ENCODE assay signal across 23 cellular contexts in genomic region chr9:95820076-95820475, GRCh38. TPM values are rescaled to one million over a fixed set of nuclear protein-coding genes. Genes with fewer than 3 reads are reported as not detected.
DNase-seq lines count a peak whose midpoint lies in the region; ATAC-seq and TF ChIP-seq lines count a peak whose summit lies in the region.
"Had no signal": no experiment of that assay in that cellular context is flagged by ENCODE, and none has a peak within 500 bp of the region (broad histone marks: within the 10 kb centered on the region; RNA-seq: fewer than 3 reads in every experiment).

No MANE protein-coding gene starts in this region.

- 0 out of 2 replicates have a peak overlapping the region, but pooled peaks have one; percentile 27 for H2AK5ac ChIP-seq in IMR-90 (ENCODE audit: low read depth, low read length)

- no peak overlapping the region for H2BK120ac ChIP-seq in IMR-90 (ENCODE audit: low read depth, low read length)

- POLR2A ChIA-PET in IMR-90 (lab: Charles Lee; ENCODE audit: unreplicated experiment), result no interaction called here

- H3K18ac ChIP-seq in IMR-90 (ENCODE audit: low read depth, low read length), result no peak overlapping the region

- H2BK15ac ChIP-seq in IMR-90 (ENCODE audit: low read depth, low read length), result no peak overlapping the region; the same call in 2 of the 3 replicates

- no peaks in the 10 kb centered on the region for H3K36me3 ChIP-seq in IMR-90 (ENCODE audit: control insufficient read depth, insufficient read depth, low read length)
- no peaks in the 10 kb centered on the region for H3K36me3 ChIP-seq in left lung
- no peaks in the 10 kb centered on the region for H3K36me3 ChIP-seq in endodermal cell (ENCODE audit: control insufficient read depth, insufficient read depth, low read length)
- H3K36me3 ChIP-seq: MG63, Peyer's patch, SJSA1 had no signal

- no peak overlapping the region for H2AK9ac ChIP-seq in IMR-90 (replicated peaks; ENCODE audit: low read depth, low read length, poor library complexity)

- no TSS peak for BruUV-seq in IMR-90 (replicated peaks; lab: Mats Ljungman, UMichigan)

- no peak overlapping the region for H2BK5ac ChIP-seq in IMR-90 (ENCODE audit: low read depth, low read length, poor library complexity, severe bottlenecking)

- H3K27ac Mint-ChIP-seq in endodermal cell, result no peak overlapping the region
- H3K27ac Mint-ChIP-seq: CD8-positive, alpha-beta memory T cell had no signal

- peaks cover 30% of the 10 kb centered on the region for H3K27me3 Mint-ChIP-seq in endodermal cell (ENCODE audit: insufficient read depth)

- H3K9me3 Mint-ChIP-seq in endodermal cell, result no peaks in the 10 kb centered on the region
- H3K9me3 Mint-ChIP-seq: CD8-positive, alpha-beta memory T cell had no signal

- dilution Hi-C loops in IMR-90 (cut with HindIII; ENCODE audit: low sequenced_read_pairs, unreplicated experiment), result no loop called here

- no peak for TF ChIP-seq RAD21 in IMR-90 (IDR thresholded peaks at IDR 0.05; ENCODE audit: low read length)

- H3K4me1 ChIP-seq in IMR-90 (ENCODE audit: control insufficient read depth, insufficient read depth, low read length), result peaks cover 16% of the 10 kb centered on the region
- H3K4me1 ChIP-seq in left lung, result no peaks in the 10 kb centered on the region
- H3K4me1 ChIP-seq in endodermal cell (ENCODE audit: control insufficient read depth, insufficient read depth, low read length), result peaks cover 10% of the 10 kb centered on the region
- H3K4me1 ChIP-seq: Peyer's patch had no signal

- DNase-seq in AG20443 (ENCODE audit: low spot score) (peak; percentile 66), IMR-90 (no peak), fibroblast of peridontal ligament (ENCODE audit: extremely low read depth) (peak; percentile 49), NCI-H82 treated with DMSO at 0.1 percent for 48 hours (lab: John Stamatoyannopoulos, UW; ENCODE audit: unreplicated experiment) (no peak), left lung (no peak), endodermal cell (no peak), SKM-1 (lab: John Stamatoyannopoulos, UW; ENCODE audit: unreplicated experiment) (no peak)
- DNase-seq: AML-193; Calu3; CD8-positive, alpha-beta memory T cell; GDM1; MG63; NCI-H1417; NCI-H1694 treated with DMSO at 0.1 percent for 48 hours; NCI-H2081 treated with DMSO at 0.1 percent for 48 hours; NCI-H2171 treated with DMSO at 0.1 percent for 48 hours; NCI-H524 treated with DMSO at 0.1 percent for 48 hours; NCI-H82; Peyer's patch had no signal

- H3K27ac ChIP-seq in IMR-90 (ENCODE audit: insufficient read depth, low read length) (no peak overlapping the region), left lung (no peak overlapping the region), endodermal cell (ENCODE audit: low read depth, low read length) (no peak overlapping the region)
- H3K27ac ChIP-seq: A549, C4-2B, Peyer's patch, SJSA1 had no signal

- no peak overlapping the region for H4K91ac ChIP-seq in IMR-90 (ENCODE audit: insufficient read depth, low read depth, low read length)

- no peak overlapping the region for H2BK20ac ChIP-seq in IMR-90 (ENCODE audit: low read depth, low read length)

- H3K4ac ChIP-seq in IMR-90 (ENCODE audit: low read depth, low read length), result no peak overlapping the region

- H3K36me3 Mint-ChIP-seq in endodermal cell (ENCODE audit: low read depth), result no peaks in the 10 kb centered on the region

- no peak overlapping the region for H3K14ac ChIP-seq in IMR-90 (replicated peaks; ENCODE audit: low read depth, low read length)

- ATAC-seq in IMR-90 (ENCODE audit: low read depth), result no peak
- ATAC-seq in left lung, result no peak
- ATAC-seq: A549, K562 had no signal

- H3K79me1 ChIP-seq in IMR-90 (ENCODE audit: low read depth in 1 of 2, low read length in 2 of 2), result no peaks in the 10 kb centered on the region

- H2AFZ ChIP-seq in IMR-90 (replicated peaks; ENCODE audit: low read length, poor library complexity), result no peak overlapping the region

- no peak overlapping the region for H3K56ac ChIP-seq in IMR-90 (ENCODE audit: extremely low read depth, insufficient read depth, low read length)

- no peak for TF ChIP-seq POLR2A in IMR-90 (IDR thresholded peaks at IDR 0.05; ENCODE audit: low read depth, low read length)

- CTCF ChIA-PET in IMR-90 (lab: Yijun Ruan, JAX), result no interaction called here

- H3K9me1 ChIP-seq in IMR-90 (ENCODE audit: insufficient read depth, low read length), result peaks cover 8% of the 10 kb centered on the region; the same call in 1 of the 2 replicates

- no peak overlapping the region for H3K4me2 ChIP-seq in IMR-90 (ENCODE audit: low read depth, low read length)
- H3K4me2 ChIP-seq: A549 had no signal

- no peaks in the 10 kb centered on the region for H3K9me3 ChIP-seq in IMR-90 (ENCODE audit: control insufficient read depth, insufficient read depth, low read length)
- no peaks in the 10 kb centered on the region for H3K9me3 ChIP-seq in left lung
- no peaks in the 10 kb centered on the region for H3K9me3 ChIP-seq in endodermal cell (ENCODE audit: control insufficient read depth, low read length)
- H3K9me3 ChIP-seq: A549, MG63, Peyer's patch, SJSA1 had no signal

- intact Hi-C loops in IMR-90 (cut with micrococcal nuclease), result no loop called here
- intact Hi-C loops in left lung (cut with DNase I), result no loop called here

- no CpG with 5 or more reads among the region's 8 CpGs for WGBS in IMR-90 (ENCODE audit: extremely low coverage in 2 of 2, insufficient read length in 1 of 2), 2 experiments
- whole genome bisulfite sequencing in endodermal cell (ENCODE audit: insufficient coverage in 1 of 2, insufficient read length in 1 of 2), 2 experiments, result 94 to 100% methylated on average over 3 to 7 of the region's 8 CpGs

- no peak for TF ChIP-seq CTCF in IMR-90 (conservative IDR thresholded peaks at IDR 0.05; ENCODE audit: low read depth, low read length)
- TF ChIP-seq CTCF in left lung (IDR thresholded peaks at IDR 0.05), result no peak
- TF ChIP-seq CTCF in endodermal cell (conservative IDR thresholded peaks at IDR 0.05), result no peak

- H3K4me3 ChIP-seq in IMR-90 (ENCODE audit: insufficient read depth, low read depth, low read length) (no peak overlapping the region), left lung (no peak overlapping the region), endodermal cell (ENCODE audit: low read length) (no peak overlapping the region)
- H3K4me3 ChIP-seq: A549, K562, MG63, Peyer's patch, SJSA1 had no signal

- H3K9ac ChIP-seq in IMR-90 (ENCODE audit: low read depth, low read length) (no peak overlapping the region), endodermal cell (ENCODE audit: extremely low read depth, low read length, poor library complexity, severe bottlenecking) (no peak overlapping the region)

- H4K20me1 ChIP-seq in IMR-90 (ENCODE audit: insufficient read depth, low read length), result peaks cover 7% of the 10 kb centered on the region; the same call in 1 of the 2 replicates

- H4K5ac ChIP-seq in IMR-90 (ENCODE audit: low read depth, low read length), result no peak overlapping the region

- H3K23ac ChIP-seq in IMR-90 (ENCODE audit: low read depth, low read length), result no peak overlapping the region

- H4K8ac ChIP-seq in IMR-90 (ENCODE audit: low read depth in 2 of 2, low read length in 2 of 2), result no peak overlapping the region

- no peak overlapping the region for H3K4me3 Mint-ChIP-seq in endodermal cell
- H3K4me3 Mint-ChIP-seq: CD8-positive, alpha-beta memory T cell had no signal

- in situ Hi-C loops in IMR-90 (cut with MboI; ENCODE audit: low sequenced_read_pairs), result no loop called here

- H3K27me3 ChIP-seq in IMR-90 (ENCODE audit: control insufficient read depth, insufficient read depth, low read length), result peaks cover 3% of the 10 kb centered on the region; the same call in 1 of the 2 replicates
- H3K27me3 ChIP-seq in left lung, result no peaks in the 10 kb centered on the region
- no peaks in the 10 kb centered on the region for H3K27me3 ChIP-seq in endodermal cell (ENCODE audit: control insufficient read depth, insufficient read depth, low read length, poor library complexity, severe bottlenecking)
- H3K27me3 ChIP-seq: MG63, Peyer's patch, SJSA1 had no signal

- H3K4me1 Mint-ChIP-seq in endodermal cell, result peaks cover 31% of the 10 kb centered on the region

TF ChIP-seq in IMR-90, 13 proteins besides CTCF, POLR2A, EP300 and RAD21:
- TF ChIP-seq BHLHE40 (IDR thresholded peaks at IDR 0.05; ENCODE audit: low read depth, low read length) (no peak), CEBPB (IDR thresholded peaks at IDR 0.05; ENCODE audit: low read depth, low read length) (no peak), RCOR1 (IDR thresholded peaks at IDR 0.05; ENCODE audit: insufficient replicate concordance, low read length) (no peak), SMC3 (IDR thresholded peaks at IDR 0.05; ENCODE audit: low read depth, low read length) (no peak), FOS (IDR thresholded peaks at IDR 0.05; ENCODE audit: low read depth, low read length) (no peak), USF2 (IDR thresholded peaks at IDR 0.05; ENCODE audit: low read depth, low read length) (no peak)

RNA-seq across cellular contexts. Expression of gene ERCC6L2, which starts 55.4 kb away (rescaled TPM):
- 67.6 and 83.3 TPM in 2 replicates for total RNA-seq in IMR-90 (2012; rRNA removed)
- polyA plus RNA-seq in IMR-90 (2012; rRNA removed), result 12.1 and 13.0 TPM in 2 replicates
- 2.5 and 2.6 TPM in 2 replicates for polyA plus RNA-seq in IMR-90 (2012; cell fraction: cytosol; rRNA removed)
- 3.7 and 19.2 TPM in 2 replicates for polyA plus RNA-seq in IMR-90 (2012; cell fraction: nucleus; rRNA removed; ENCODE audit: low replicate concordance)
- 10 to 100 TPM; 28.0 to 36.1 TPM for total RNA-seq in left lung
- 10 to 100 TPM; 37.7 to 44.2 TPM for total RNA-seq in endodermal cell
- 35.4 TPM for polyA plus RNA-seq in endodermal cell (2013, experiment 1 of 2)
- 35.7 TPM for polyA plus RNA-seq in endodermal cell (2013, experiment 2 of 2)

Comparison
In these comparisons a context has a peak if more than half of its experiments do, and no peak if none do; other contexts are left out.
1. DNase-seq: peak in AG20443 (single experiment) and fibroblast of peridontal ligament (single experiment); none in IMR-90 (single experiment), NCI-H82 treated with DMSO at 0.1 percent for 48 hours (single experiment), left lung (0 of 2), endodermal cell (single experiment) and SKM-1 (single experiment).